In the genomic region with DNA sequence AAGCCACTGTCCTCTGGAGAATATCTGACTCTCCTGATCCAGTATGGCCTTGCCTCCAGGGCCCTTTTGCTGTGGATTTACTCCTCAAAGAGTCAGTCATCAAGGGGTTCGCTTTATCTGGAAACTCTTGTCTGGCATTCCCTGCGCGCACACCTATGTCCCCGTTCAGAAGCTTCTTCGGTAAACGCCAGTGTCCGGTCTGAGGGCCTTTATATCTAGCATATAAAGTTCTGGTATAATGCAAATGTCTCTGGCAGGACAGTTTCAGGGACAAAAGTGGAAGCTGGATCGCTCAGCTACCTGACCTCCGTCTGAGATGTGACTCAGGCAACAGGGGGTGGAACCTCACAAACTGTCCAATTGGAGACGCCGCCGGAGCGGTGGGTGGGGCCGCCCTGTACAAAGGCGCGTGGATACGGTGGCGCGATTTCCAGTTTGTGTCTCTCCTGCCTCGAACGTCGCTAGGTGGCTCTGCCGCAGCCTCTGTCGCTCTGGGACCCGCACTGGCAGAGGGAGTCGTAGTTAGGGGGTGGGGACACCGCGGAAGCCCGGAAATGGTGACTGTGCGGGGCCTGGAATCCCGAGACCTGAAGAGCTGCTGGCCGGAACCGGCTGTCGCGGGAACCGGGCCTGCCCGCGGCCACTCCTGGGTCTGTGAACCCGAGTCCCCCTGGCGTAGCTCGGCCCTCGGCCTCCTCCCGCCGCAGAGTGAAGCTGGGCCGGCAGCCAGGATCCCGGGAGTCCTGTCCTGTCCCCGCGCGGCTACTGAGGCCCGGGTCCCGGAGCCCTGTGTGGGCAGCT, we compare ENCODE assay signal across 1 cellular context.
TF ChIP-seq lines count a peak whose summit lies in the region.

No MANE protein-coding gene starts in this region.

TF ChIP-seq in HEK293, 187 proteins besides CTCF, POLR2A, EP300 and RAD21 (continued from another document):
- TF ChIP-seq, protein P1, sequence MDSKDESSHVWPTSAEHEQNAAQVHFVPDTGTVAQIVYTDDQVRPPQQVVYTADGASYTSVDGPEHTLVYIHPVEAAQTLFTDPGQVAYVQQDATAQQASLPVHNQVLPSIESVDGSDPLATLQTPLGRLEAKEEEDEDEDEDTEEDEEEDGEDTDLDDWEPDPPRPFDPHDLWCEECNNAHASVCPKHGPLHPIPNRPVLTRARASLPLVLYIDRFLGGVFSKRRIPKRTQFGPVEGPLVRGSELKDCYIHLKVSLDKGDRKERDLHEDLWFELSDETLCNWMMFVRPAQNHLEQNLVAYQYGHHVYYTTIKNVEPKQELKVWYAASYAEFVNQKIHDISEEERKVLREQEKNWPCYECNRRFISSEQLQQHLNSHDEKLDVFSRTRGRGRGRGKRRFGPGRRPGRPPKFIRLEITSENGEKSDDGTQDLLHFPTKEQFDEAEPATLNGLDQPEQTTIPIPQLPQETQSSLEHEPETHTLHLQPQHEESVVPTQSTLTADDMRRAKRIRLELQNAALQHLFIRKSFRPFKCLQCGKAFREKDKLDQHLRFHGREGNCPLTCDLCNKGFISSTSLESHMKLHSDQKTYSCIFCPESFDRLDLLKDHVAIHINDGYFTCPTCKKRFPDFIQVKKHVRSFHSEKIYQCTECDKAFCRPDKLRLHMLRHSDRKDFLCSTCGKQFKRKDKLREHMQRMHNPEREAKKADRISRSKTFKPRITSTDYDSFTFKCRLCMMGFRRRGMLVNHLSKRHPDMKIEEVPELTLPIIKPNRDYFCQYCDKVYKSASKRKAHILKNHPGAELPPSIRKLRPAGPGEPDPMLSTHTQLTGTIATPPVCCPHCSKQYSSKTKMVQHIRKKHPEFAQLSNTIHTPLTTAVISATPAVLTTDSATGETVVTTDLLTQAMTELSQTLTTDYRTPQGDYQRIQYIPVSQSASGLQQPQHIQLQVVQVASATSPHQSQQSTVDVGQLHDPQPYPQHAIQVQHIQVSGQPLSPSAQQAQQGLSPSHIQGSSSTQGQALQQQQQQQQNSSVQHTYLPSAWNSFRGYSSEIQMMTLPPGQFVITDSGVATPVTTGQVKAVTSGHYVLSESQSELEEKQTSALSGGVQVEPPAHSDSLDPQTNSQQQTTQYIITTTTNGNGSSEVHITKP (tag by site-specific recombination; IDR thresholded peaks at IDR 0.05): peak; percentile 57
- TF ChIP-seq ZNF624 (tag by site-specific recombination; IDR thresholded peaks at IDR 0.05) (no peak), KLF7 (tag by site-specific recombination; IDR thresholded peaks at IDR 0.05; ENCODE audit: borderline replicate concordance) (no peak), ZNF114 (tag by site-specific recombination; IDR thresholded peaks at IDR 0.05) (no peak), ZNF26 (tag by site-specific recombination; IDR thresholded peaks at IDR 0.05) (no peak), KLF16 (tag by site-specific recombination; IDR thresholded peaks at IDR 0.05) (peak; percentile 90), ZFHX2 (tag by site-specific recombination; conservative IDR thresholded peaks at IDR 0.05) (no peak), ZEB2 (tag by site-specific recombination; IDR thresholded peaks at IDR 0.05) (peak; percentile 90), PRDM1 (tag by site-specific recombination; IDR thresholded peaks at IDR 0.05) (no peak), ZNF660 (tag by site-specific recombination; IDR thresholded peaks at IDR 0.05) (peak; percentile 94), ZNF664 (tag by site-specific recombination; IDR thresholded peaks at IDR 0.05) (no peak), ZNF785 (tag by site-specific recombination; IDR thresholded peaks at IDR 0.05) (peak; percentile 57; the same call in 1 of the 2 replicates), ZNF18 (tag by site-specific recombination; IDR thresholded peaks at IDR 0.05) (no peak), MEIS1 (CRISPR knock-in tag; IDR thresholded peaks at IDR 0.05; ENCODE audit: borderline replicate concordance) (no peak), ZNF155 (tag by site-specific recombination; IDR thresholded peaks at IDR 0.05) (no peak), ZNF248 (tag by site-specific recombination; IDR thresholded peaks at IDR 0.05) (no peak), ZNF211 (tag by site-specific recombination; IDR thresholded peaks at IDR 0.05; ENCODE audit: low read depth) (no peak)
- TF ChIP-seq, protein P2, sequence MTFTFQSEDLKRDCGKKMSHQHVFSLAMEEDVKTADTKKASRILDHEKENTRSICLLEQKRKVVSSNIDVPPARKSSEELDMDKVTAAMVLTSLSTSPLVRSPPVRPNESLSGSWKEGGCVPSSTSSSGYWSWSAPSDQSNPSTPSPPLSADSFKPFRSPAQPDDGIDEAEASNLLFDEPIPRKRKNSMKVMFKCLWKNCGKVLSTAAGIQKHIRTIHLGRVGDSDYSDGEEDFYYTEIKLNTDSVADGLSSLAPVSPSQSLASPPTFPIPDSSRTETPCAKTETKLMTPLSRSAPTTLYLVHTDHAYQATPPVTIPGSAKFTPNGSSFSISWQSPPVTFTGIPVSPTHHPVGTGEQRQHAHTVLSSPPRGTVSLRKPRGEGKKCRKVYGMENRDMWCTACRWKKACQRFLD (tag by site-specific recombination; IDR thresholded peaks at IDR 0.05): no peak
